In the genomic region with DNA sequence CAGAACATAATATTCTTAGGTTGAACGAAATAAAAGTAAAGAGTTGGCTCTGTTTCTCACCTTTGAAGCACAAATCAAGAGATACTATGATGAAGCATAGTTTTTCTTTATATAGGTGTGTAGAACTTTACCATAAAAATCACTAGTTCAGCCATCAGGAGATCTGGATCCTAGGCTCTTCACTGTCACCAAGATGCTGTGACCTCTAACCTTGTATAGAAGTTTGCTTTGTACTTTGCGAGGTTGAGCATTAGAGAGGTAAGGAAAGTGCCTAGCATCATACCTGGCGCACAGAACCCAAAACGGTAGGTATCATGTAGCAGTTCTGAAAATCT, we compare ENCODE assay signal across 9 cellular contexts. TPM values are rescaled to one million over a fixed set of nuclear protein-coding genes. Genes with fewer than 3 reads are reported as not detected.
A peak's percentile ranks its signal among the peaks of the same experiment; 100 is the strongest.
DNase-seq lines count a peak whose midpoint lies in the region; ATAC-seq, FAIRE-seq and TF ChIP-seq lines count a peak whose summit lies in the region.
"Had no signal": no experiment of that assay in that cellular context is flagged by ENCODE, and none has a peak within 500 bp of the region (broad histone marks: within the 10 kb centered on the region; RNA-seq: fewer than 3 reads in every experiment).

No MANE protein-coding gene starts in this region.

- 33% methylated on average over 4 of the region's 4 CpGs for WGBS in K562 (ENCODE audit: insufficient coverage, low coverage, missing lambda C conversion rate)

- no peak overlapping the region for H3K9ac ChIP-seq in BLaER1 treated with 17β-estradiol and CSF1 and Interleukin-3, amounts not matched to agents 10 nM and 100 nM
- no peak overlapping the region for H3K9ac ChIP-seq in HUES48 (ENCODE audit: low read depth, low read length)
- peak overlapping the region in 1 of 2 experiments; percentile 6; a peak in 1 of 4 replicates for H3K9ac ChIP-seq in K562 (ENCODE audit: insufficient read depth in 1 of 2, low read depth in 2 of 2, low read length in 2 of 2)

- peaks cover 41% of the 10 kb centered on the region for H3K79me2 ChIP-seq in K562 (ENCODE audit: control insufficient read depth, insufficient read depth, low read length)

- peaks cover 19 to 31% (median 23%) of the 10 kb centered on the region in 10 experiments for H3K4me1 ChIP-seq in BLaER1 treated with 17β-estradiol and CSF1 and Interleukin-3, amounts not matched to agents 10 nM and 100 nM
- H3K4me1 ChIP-seq in HUES48 (ENCODE audit: control insufficient read depth, insufficient read depth, low read length) (peaks cover 2% of the 10 kb centered on the region; the same call in 1 of the 2 replicates), K562 (replicated peaks in 1 of 2; ENCODE audit: control insufficient read depth in 2 of 2, insufficient read depth in 2 of 2, low read length in 2 of 2) (peaks cover 0 to 7% of the 10 kb centered on the region in 2 experiments; a peak in 2 of 5 replicates)

- H3K27ac Mint-ChIP-seq in nephron = no peak overlapping the region

- DNase-seq in K562 (ENCODE audit: extremely low read depth in 1 of 4, low spot score in 3 of 4) (no peak), HuH-7 (ENCODE audit: low spot score) (no peak), A172 (ENCODE audit: low spot score) (no peak)
- DNase-seq in activated effector memory CD4-positive, alpha-beta T cell treated with Interleukin-2 at 50 U/mL for 16 hours = no peak
- no peak for DNase-seq in NK-92 treated with Interleukin-12 subunit alpha and Interleukin-12 subunit beta, amount 100 ng/mL, for 24 hours (lab: John Stamatoyannopoulos, UW)

- H3K4me3 ChIP-seq in BLaER1 treated with 17β-estradiol and CSF1 and Interleukin-3, amounts not matched to agents 10 nM and 100 nM = no peak overlapping the region
- H3K4me3 ChIP-seq in HUES48 (ENCODE audit: low read depth, low read length) (peak overlapping the region; percentile 15; the same call in 1 of the 2 replicates), K562 (no peak overlapping the region)

- in situ Hi-C loops in K562 (cut with MboI) = loop anchor here (5.0 to 25.0 kb wide), 2 partner anchors 95 to 275 kb away; partner anchors contain the start of gene CSF3

- peaks cover 0 to 30% (median 11%) of the 10 kb centered on the region in 11 experiments; a peak in 8 of 22 replicates for H4K20me1 ChIP-seq in BLaER1 treated with 17β-estradiol and CSF1 and Interleukin-3, amounts not matched to agents 10 nM and 100 nM
- no peaks in the 10 kb centered on the region for H4K20me1 ChIP-seq in K562 (replicated peaks; ENCODE audit: control insufficient read depth, insufficient read depth, low read length)

- TF ChIP-seq CTCF in K562 (IDR thresholded peaks at IDR 0.05 in 2 of 3, conservative IDR thresholded peaks at IDR 0.05 in 1 of 3; ENCODE audit: insufficient read depth in 2 of 3, low read depth in 1 of 3, low read length in 3 of 3) (no peak), nephron (IDR thresholded peaks at IDR 0.05; ENCODE audit: unreplicated experiment in 3 of 3) (no peak)

- no peak overlapping the region for H3K27ac ChIP-seq in BLaER1 treated with 17β-estradiol and CSF1 and Interleukin-3, amounts not matched to agents 10 nM and 100 nM
- no peak overlapping the region for H3K27ac ChIP-seq in HUES48 (ENCODE audit: low read depth, low read length)
- peak overlapping the region; percentile 2; the same call in 1 of the 3 replicates for H3K27ac ChIP-seq in K562 (ENCODE audit: extremely low read depth, low read depth, low read length)

- peaks cover 27% of the 10 kb centered on the region for H3K4me1 Mint-ChIP-seq in nephron

- no TSS peak for BruUV-seq in K562 (replicated peaks; lab: Mats Ljungman, UMichigan)

- no peak for TF ChIP-seq POLR2A in K562 (conservative IDR thresholded peaks at IDR 0.05)

- TF ChIP-seq RAD21 in K562 (CRISPR knock-in tag; conservative IDR thresholded peaks at IDR 0.05 in 1 of 2, IDR thresholded peaks at IDR 0.05 in 1 of 2) = no peak

- FAIRE-seq in K562 (lab: Jason Lieb, UNC) = no peak
- FAIRE-seq: bronchial epithelial cell had no signal

- peak overlapping the region in 8 of 11 experiments; percentile 23 to 45 (median 36); a peak in 11 of 22 replicates for H3K4me2 ChIP-seq in BLaER1 treated with 17β-estradiol and CSF1 and Interleukin-3, amounts not matched to agents 10 nM and 100 nM
- peak overlapping the region; percentile 81 for H3K4me2 ChIP-seq in K562 (ENCODE audit: insufficient read depth, low read length)

- POLR2A ChIA-PET in K562 (lab: Yijun Ruan, JAX) = no interaction called here

- no peak for TF ChIP-seq EP300 in K562 (IDR thresholded peaks at IDR 0.05; ENCODE audit: low read length)

- H3K9me3 Mint-ChIP-seq in nephron = no peaks in the 10 kb centered on the region

- peak overlapping the region; percentile 91 to 96 (median 96) for H3K4me3 Mint-ChIP-seq in nephron

- H3K9me3 ChIP-seq in BLaER1 treated with 17β-estradiol and CSF1 and Interleukin-3, amounts not matched to agents 10 nM and 100 nM (replicated peaks in 1 of 11) = no peaks in the 10 kb centered on the region
- H3K9me3 ChIP-seq in HUES48 (ENCODE audit: control insufficient read depth, insufficient read depth, low read length) = no peaks in the 10 kb centered on the region
- H3K9me3 ChIP-seq in K562 (replicated peaks; ENCODE audit: control insufficient read depth, insufficient read depth, low read depth, low read length) = no peaks in the 10 kb centered on the region

- peaks cover 14% of the 10 kb centered on the region for H3K36me3 Mint-ChIP-seq in nephron (ENCODE audit: low read depth)

- CTCF ChIA-PET in K562 (lab: Yijun Ruan, JAX; ENCODE audit: low intra/inter-chr PET ratio) = interaction anchor here (0.9 to 1.2 kb wide), 2 partner anchors 17 to 85 kb away, joined by 3 to 6 read pairs; no protein-coding TSS in a partner anchor

- ATAC-seq in K562 = no peak

- H3K27me3 ChIP-seq in BLaER1 treated with 17β-estradiol and CSF1 and Interleukin-3, amounts not matched to agents 10 nM and 100 nM = no peaks in the 10 kb centered on the region
- H3K27me3 ChIP-seq in HUES48 (ENCODE audit: control insufficient read depth, insufficient read depth, low read length) (no peaks in the 10 kb centered on the region), K562 (ENCODE audit: control insufficient read depth in 2 of 2, insufficient read depth in 2 of 2, low read length in 2 of 2) (no peaks in the 10 kb centered on the region)

- peak overlapping the region; percentile 87 for H2AFZ ChIP-seq in K562 (ENCODE audit: low read depth, low read length)

- peaks cover 18 to 50% (median 32%) of the 10 kb centered on the region in 11 experiments for H3K36me3 ChIP-seq in BLaER1 treated with 17β-estradiol and CSF1 and Interleukin-3, amounts not matched to agents 10 nM and 100 nM
- H3K36me3 ChIP-seq in HUES48 (ENCODE audit: control insufficient read depth, insufficient read depth, low read length) = peaks cover 30% of the 10 kb centered on the region
- H3K36me3 ChIP-seq in K562 (ENCODE audit: control insufficient read depth, insufficient read depth, low read length) = peaks cover 32% of the 10 kb centered on the region

- intact Hi-C loops in K562 (cut with micrococcal nuclease) = loop anchor here (5.0 kb wide), 3 partner anchors 65 to 275 kb away; no protein-coding TSS in a partner anchor

- H3K27me3 Mint-ChIP-seq in nephron (ENCODE audit: low read depth) = no peaks in the 10 kb centered on the region

- no peaks in the 10 kb centered on the region for H3K9me1 ChIP-seq in K562 (ENCODE audit: control insufficient read depth, insufficient read depth, low read length)

TF ChIP-seq in K562, 482 proteins besides CTCF, POLR2A, EP300 and RAD21 (continues in another document):
- TF ChIP-seq NR4A1 (CRISPR knock-in tag; IDR thresholded peaks at IDR 0.05) (no peak), NR4A1 (tag; IDR thresholded peaks at IDR 0.05) (0 out of 2 replicates have a peak, but pooled peaks have one; percentile 34)

RNA-seq across cellular contexts. Expression of gene CDC6, which starts 0.6 kb away (rescaled TPM):
- total RNA-seq in K562 (2011; cell fraction: chromatin; rRNA removed; ENCODE audit: low replicate concordance) = 102 and 166 TPM in 2 replicates
- total RNA-seq in K562 (2011; cell fraction: nucleolus; rRNA removed) = 52.6 and 55.5 TPM in 2 replicates
- total RNA-seq in K562 (2011; cell fraction: nucleoplasm; rRNA removed) = 82.0 and 95.0 TPM in 2 replicates
- total RNA-seq in K562 (2014; rRNA removed) (67.4 and 78.9 TPM in 2 replicates), K562 (2014; rRNA removed; fragmentation: Illumina TruSeq; extraction: Trizol) (119 and 133 TPM in 2 replicates), K562 (2015; rRNA removed; fragmentation: Illumina TruSeq; extraction: Trizol) (110 and 112 TPM in 2 replicates), K562 (2021) (121 and 126 TPM in 2 replicates)
- polyA plus RNA-seq in K562 (2011; rRNA removed) (63.3 and 106 TPM in 2 replicates), K562 (2014; fragmentation: Illumina TruSeq; extraction: Trizol) (141 and 150 TPM in 2 replicates), K562 (2014; fragmentation: Nextera tagmentation; extraction: Ambion mirVana) (10 to 100 TPM; 29.6 to 55.0 TPM), K562 (2014; rRNA removed) (70.5 and 73.4 TPM in 2 replicates)
- polyA plus RNA-seq in K562 (2011; cell fraction: cytosol; rRNA removed) = 26.5 and 34.3 TPM in 2 replicates
- polyA plus RNA-seq in K562 (2011; cell fraction: nucleus; rRNA removed) = 33.5 and 41.3 TPM in 2 replicates
- 67.6 and 73.5 TPM in 2 replicates for polyA plus RNA-seq in K562 (2012)
- 64.2 and 81.5 TPM in 2 replicates for polyA minus RNA-seq in K562 (2011; rRNA and poly(A)+ RNA removed)
- polyA minus RNA-seq in K562 (2011; cell fraction: cytosol; rRNA and poly(A)+ RNA removed) = 15.9 and 41.5 TPM in 2 replicates
- polyA minus RNA-seq in K562 (2011; cell fraction: nucleus; rRNA and poly(A)+ RNA removed) = 28.5 and 39.0 TPM in 2 replicates
- 85.1 and 87.9 TPM in 2 replicates for total RNA-seq in A172 (2014; rRNA removed; shearing (Covaris generic))

RNA-seq across cellular contexts. Expression of gene RARA, which starts 21.9 kb away (rescaled TPM):
- total RNA-seq in K562 (2011; cell fraction: chromatin; rRNA removed; ENCODE audit: low replicate concordance) = 7.6 and 15.2 TPM in 2 replicates
- total RNA-seq in K562 (2011; cell fraction: nucleolus; rRNA removed) = 9.7 and 10.0 TPM in 2 replicates
- 5.5 and 6.0 TPM in 2 replicates for total RNA-seq in K562 (2011; cell fraction: nucleoplasm; rRNA removed)
- total RNA-seq in K562 (2014; rRNA removed) (13.6 and 18.7 TPM in 2 replicates), K562 (2014; rRNA removed; fragmentation: Illumina TruSeq; extraction: Trizol) (5.0 and 7.5 TPM in 2 replicates), K562 (2015; rRNA removed; fragmentation: Illumina TruSeq; extraction: Trizol) (7.9 and 8.3 TPM in 2 replicates), K562 (2021) (26.2 and 28.0 TPM in 2 replicates)
- polyA plus RNA-seq in K562 (2011; rRNA removed) (2.7 and 3.5 TPM in 2 replicates), K562 (2014; fragmentation: Illumina TruSeq; extraction: Trizol) (24.2 and 25.2 TPM in 2 replicates), K562 (2014; fragmentation: Nextera tagmentation; extraction: Ambion mirVana) (under 1 TPM; 0.10 TPM), K562 (2014; rRNA removed) (12.2 and 13.0 TPM in 2 replicates)
- polyA plus RNA-seq in K562 (2011; cell fraction: cytosol; rRNA removed) = 1.4 and 4.5 TPM in 2 replicates
- polyA plus RNA-seq in K562 (2011; cell fraction: nucleus; rRNA removed) = 4.6 and 15.6 TPM in 2 replicates
- 16.2 and 25.9 TPM in 2 replicates for polyA plus RNA-seq in K562 (2012)
- 2.8 and 4.2 TPM in 2 replicates for polyA minus RNA-seq in K562 (2011; rRNA and poly(A)+ RNA removed)
- 9.2 and 9.8 TPM in 2 replicates for polyA minus RNA-seq in K562 (2011; cell fraction: cytosol; rRNA and poly(A)+ RNA removed)
- polyA minus RNA-seq in K562 (2011; cell fraction: nucleus; rRNA and poly(A)+ RNA removed) = 3.9 and 4.2 TPM in 2 replicates
- 13.7 and 33.2 TPM in 2 replicates for total RNA-seq in A172 (2014; rRNA removed; shearing (Covaris generic))
